1 cellular context compared by ENCODE assay signal in the genomic region with DNA sequence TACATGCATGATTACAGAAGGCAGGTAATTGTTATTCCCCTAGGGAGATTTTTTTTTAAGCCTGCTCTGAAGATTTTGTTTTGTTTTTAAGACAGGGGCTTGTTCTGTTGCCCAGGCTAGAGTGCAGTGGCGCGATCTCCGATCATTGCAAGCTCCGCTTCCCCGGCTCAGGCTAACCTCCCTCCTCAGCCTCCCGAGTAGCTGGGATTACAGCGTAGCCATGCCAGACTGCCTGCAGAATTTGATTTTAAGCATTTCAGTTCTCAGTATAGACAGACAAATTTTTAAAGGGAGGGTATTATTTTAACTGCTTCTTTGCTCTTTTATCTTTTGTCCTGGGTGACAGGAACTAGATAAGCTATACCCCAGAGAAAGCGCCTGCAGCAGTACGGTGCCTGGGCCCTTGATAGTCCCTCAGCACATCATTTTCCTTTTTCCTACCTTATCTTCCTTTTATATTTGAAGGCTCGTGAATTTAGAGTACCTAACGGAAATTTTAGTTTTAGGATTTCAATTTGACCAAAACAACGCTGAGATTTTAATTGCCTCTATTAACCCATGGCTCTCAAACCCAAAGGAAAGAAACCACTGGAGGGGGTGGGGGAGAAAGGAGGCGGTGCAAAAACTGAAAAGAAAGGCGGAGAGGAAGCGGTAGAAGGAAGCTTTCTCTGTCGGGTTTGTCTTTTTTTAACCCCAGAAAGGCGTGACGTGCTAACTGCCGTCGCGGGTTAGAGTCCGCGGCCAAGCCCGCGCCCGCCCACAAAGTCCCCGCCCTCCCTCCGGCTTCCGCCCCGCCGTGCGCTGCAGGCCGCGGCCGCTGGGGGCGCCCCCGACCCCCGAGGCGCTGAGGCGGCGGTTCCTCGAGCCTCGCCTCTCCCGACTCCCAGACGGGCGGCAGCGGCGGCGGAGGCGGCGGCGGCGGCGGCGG.
TF ChIP-seq lines count a peak whose summit lies in the region.

A gene (plus strand): TSS at position 886 of the 928 bp plus-strand sequence. CDS start 329 bp downstream, outside the sequence.

TF ChIP-seq in HepG2, 621 proteins besides CTCF, POLR2A, EP300 and RAD21 (continued from another document and continues in another):
- peak; percentile 44; the same call in 1 of the 2 replicates for TF ChIP-seq KDM2A (CRISPR knock-in tag; IDR thresholded peaks at IDR 0.05; ENCODE audit: borderline replicate concordance, low read depth)
- no peak for TF ChIP-seq KMT2B (CRISPR knock-in tag; IDR thresholded peaks at IDR 0.05)
- peak; percentile 52 for TF ChIP-seq XRCC5 (optimal IDR thresholded peaks at IDR 0.05; ENCODE audit: low read length)
- TF ChIP-seq, protein P1, sequence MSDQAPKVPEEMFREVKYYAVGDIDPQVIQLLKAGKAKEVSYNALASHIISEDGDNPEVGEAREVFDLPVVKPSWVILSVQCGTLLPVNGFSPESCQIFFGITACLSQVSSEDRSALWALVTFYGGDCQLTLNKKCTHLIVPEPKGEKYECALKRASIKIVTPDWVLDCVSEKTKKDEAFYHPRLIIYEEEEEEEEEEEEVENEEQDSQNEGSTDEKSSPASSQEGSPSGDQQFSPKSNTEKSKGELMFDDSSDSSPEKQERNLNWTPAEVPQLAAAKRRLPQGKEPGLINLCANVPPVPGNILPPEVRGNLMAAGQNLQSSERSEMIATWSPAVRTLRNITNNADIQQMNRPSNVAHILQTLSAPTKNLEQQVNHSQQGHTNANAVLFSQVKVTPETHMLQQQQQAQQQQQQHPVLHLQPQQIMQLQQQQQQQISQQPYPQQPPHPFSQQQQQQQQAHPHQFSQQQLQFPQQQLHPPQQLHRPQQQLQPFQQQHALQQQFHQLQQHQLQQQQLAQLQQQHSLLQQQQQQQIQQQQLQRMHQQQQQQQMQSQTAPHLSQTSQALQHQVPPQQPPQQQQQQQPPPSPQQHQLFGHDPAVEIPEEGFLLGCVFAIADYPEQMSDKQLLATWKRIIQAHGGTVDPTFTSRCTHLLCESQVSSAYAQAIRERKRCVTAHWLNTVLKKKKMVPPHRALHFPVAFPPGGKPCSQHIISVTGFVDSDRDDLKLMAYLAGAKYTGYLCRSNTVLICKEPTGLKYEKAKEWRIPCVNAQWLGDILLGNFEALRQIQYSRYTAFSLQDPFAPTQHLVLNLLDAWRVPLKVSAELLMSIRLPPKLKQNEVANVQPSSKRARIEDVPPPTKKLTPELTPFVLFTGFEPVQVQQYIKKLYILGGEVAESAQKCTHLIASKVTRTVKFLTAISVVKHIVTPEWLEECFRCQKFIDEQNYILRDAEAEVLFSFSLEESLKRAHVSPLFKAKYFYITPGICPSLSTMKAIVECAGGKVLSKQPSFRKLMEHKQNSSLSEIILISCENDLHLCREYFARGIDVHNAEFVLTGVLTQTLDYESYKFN (CRISPR knock-in tag; conservative IDR thresholded peaks at IDR 0.05) = peak; percentile 47; the same call in 1 of the 2 replicates
- no peak for TF ChIP-seq GTF3A (CRISPR knock-in tag; conservative IDR thresholded peaks at IDR 0.05)
- no peak for TF ChIP-seq CHD4 (IDR thresholded peaks at IDR 0.05; ENCODE audit: borderline replicate concordance, low read length)
- no peak for TF ChIP-seq U2AF1 (optimal IDR thresholded peaks at IDR 0.05; ENCODE audit: low read depth, low read length)
- TF ChIP-seq MAZ (IDR thresholded peaks at IDR 0.05; ENCODE audit: borderline replicate concordance, low read depth, low read length) = peak; percentile 36; the same call in 1 of the 2 replicates
- TF ChIP-seq MAZ (CRISPR knock-in tag; IDR thresholded peaks at IDR 0.05; ENCODE audit: low read depth) = peak; percentile 48; the same call in 1 of the 2 replicates
- TF ChIP-seq ZNF232 (CRISPR knock-in tag; IDR thresholded peaks at IDR 0.05; ENCODE audit: borderline replicate concordance) = no peak
- peak; percentile 63; the same call in 1 of the 2 replicates for TF ChIP-seq SP4 (CRISPR knock-in tag; IDR thresholded peaks at IDR 0.05)
- TF ChIP-seq HDAC6 (IDR thresholded peaks at IDR 0.05; ENCODE audit: low read depth, low read length) = no peak
- 0 out of 2 replicates have a peak, but pooled peaks have one; percentile 11 for TF ChIP-seq TAF1 (CRISPR knock-in tag; IDR thresholded peaks at IDR 0.05)
- TF ChIP-seq, protein P2, sequence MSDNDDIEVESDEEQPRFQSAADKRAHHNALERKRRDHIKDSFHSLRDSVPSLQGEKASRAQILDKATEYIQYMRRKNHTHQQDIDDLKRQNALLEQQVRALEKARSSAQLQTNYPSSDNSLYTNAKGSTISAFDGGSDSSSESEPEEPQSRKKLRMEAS (IDR thresholded peaks at IDR 0.05) = peak; percentile 76
- 0 out of 2 replicates have a peak, but pooled peaks have one; percentile 18 for TF ChIP-seq FOXO1 (CRISPR knock-in tag; IDR thresholded peaks at IDR 0.05)
- no peak for TF ChIP-seq MTA3 (CRISPR knock-in tag; IDR thresholded peaks at IDR 0.05)
- peak; percentile 76 for TF ChIP-seq ZMYM4 (CRISPR knock-in tag; IDR thresholded peaks at IDR 0.05)
- peak; percentile 51; the same call in 1 of the 2 replicates for TF ChIP-seq HOXA3 (CRISPR knock-in tag; IDR thresholded peaks at IDR 0.05)
- TF ChIP-seq, protein P3, sequence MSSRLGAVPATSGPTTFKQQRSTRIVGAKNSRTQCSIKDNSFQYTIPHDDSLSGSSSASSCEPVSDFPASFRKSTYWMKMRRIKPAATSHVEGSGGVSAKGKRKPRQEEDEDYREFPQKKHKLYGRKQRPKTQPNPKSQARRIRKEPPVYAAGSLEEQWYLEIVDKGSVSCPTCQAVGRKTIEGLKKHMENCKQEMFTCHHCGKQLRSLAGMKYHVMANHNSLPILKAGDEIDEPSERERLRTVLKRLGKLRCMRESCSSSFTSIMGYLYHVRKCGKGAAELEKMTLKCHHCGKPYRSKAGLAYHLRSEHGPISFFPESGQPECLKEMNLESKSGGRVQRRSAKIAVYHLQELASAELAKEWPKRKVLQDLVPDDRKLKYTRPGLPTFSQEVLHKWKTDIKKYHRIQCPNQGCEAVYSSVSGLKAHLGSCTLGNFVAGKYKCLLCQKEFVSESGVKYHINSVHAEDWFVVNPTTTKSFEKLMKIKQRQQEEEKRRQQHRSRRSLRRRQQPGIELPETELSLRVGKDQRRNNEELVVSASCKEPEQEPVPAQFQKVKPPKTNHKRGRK (CRISPR knock-in tag; IDR thresholded peaks at IDR 0.05) = no peak
- TF ChIP-seq, protein P4, sequence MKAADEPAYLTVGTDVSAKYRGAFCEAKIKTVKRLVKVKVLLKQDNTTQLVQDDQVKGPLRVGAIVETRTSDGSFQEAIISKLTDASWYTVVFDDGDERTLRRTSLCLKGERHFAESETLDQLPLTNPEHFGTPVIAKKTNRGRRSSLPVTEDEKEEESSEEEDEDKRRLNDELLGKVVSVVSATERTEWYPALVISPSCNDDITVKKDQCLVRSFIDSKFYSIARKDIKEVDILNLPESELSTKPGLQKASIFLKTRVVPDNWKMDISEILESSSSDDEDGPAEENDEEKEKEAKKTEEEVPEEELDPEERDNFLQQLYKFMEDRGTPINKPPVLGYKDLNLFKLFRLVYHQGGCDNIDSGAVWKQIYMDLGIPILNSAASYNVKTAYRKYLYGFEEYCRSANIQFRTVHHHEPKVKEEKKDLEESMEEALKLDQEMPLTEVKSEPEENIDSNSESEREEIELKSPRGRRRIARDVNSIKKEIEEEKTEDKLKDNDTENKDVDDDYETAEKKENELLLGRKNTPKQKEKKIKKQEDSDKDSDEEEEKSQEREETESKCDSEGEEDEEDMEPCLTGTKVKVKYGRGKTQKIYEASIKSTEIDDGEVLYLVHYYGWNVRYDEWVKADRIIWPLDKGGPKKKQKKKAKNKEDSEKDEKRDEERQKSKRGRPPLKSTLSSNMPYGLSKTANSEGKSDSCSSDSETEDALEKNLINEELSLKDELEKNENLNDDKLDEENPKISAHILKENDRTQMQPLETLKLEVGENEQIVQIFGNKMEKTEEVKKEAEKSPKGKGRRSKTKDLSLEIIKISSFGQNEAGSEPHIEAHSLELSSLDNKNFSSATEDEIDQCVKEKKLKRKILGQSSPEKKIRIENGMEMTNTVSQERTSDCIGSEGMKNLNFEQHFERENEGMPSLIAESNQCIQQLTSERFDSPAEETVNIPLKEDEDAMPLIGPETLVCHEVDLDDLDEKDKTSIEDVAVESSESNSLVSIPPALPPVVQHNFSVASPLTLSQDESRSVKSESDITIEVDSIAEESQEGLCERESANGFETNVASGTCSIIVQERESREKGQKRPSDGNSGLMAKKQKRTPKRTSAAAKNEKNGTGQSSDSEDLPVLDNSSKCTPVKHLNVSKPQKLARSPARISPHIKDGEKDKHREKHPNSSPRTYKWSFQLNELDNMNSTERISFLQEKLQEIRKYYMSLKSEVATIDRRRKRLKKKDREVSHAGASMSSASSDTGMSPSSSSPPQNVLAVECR (CRISPR knock-in tag; IDR thresholded peaks at IDR 0.05; ENCODE audit: borderline replicate concordance) = peak; percentile 17; the same call in 1 of the 2 replicates
- no peak for TF ChIP-seq ZSCAN30 (CRISPR knock-in tag; IDR thresholded peaks at IDR 0.05)
- TF ChIP-seq ELF3 (CRISPR knock-in tag; IDR thresholded peaks at IDR 0.05) = peak; percentile 30; the same call in 1 of the 2 replicates
- TF ChIP-seq, protein P5, sequence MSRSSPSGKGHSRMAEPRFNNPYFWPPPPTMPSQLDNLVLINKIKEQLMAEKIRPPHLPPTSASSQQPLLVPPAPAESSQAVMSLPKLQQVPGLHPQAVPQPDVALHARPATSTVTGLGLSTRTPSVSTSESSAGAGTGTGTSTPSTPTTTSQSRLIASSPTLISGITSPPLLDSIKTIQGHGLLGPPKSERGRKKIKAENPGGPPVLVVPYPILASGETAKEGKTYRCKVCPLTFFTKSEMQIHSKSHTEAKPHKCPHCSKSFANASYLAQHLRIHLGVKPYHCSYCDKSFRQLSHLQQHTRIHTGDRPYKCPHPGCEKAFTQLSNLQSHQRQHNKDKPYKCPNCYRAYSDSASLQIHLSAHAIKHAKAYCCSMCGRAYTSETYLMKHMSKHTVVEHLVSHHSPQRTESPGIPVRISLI (CRISPR knock-in tag; IDR thresholded peaks at IDR 0.05; ENCODE audit: borderline replicate concordance) = peak; percentile 47; the same call in 1 of the 2 replicates
- TF ChIP-seq HNRNPUL1 (IDR thresholded peaks at IDR 0.05; ENCODE audit: low read depth, low read length) = no peak
- TF ChIP-seq KMT2A (CRISPR knock-in tag; IDR thresholded peaks at IDR 0.05) = no peak
- TF ChIP-seq CREB1 (IDR thresholded peaks at IDR 0.05) = peak; percentile 34; the same call in 1 of the 2 replicates
- TF ChIP-seq CREB1 (CRISPR knock-in tag; IDR thresholded peaks at IDR 0.05) = no peak
- TF ChIP-seq, protein P6, sequence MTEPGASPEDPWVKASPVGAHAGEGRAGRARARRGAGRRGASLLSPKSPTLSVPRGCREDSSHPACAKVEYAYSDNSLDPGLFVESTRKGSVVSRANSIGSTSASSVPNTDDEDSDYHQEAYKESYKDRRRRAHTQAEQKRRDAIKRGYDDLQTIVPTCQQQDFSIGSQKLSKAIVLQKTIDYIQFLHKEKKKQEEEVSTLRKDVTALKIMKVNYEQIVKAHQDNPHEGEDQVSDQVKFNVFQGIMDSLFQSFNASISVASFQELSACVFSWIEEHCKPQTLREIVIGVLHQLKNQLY (CRISPR knock-in tag; IDR thresholded peaks at IDR 0.05) = no peak
- TF ChIP-seq XBP1 (CRISPR knock-in tag; IDR thresholded peaks at IDR 0.05) = no peak
- TF ChIP-seq PHF21A (CRISPR knock-in tag; IDR thresholded peaks at IDR 0.05) = 0 out of 2 replicates have a peak, but pooled peaks have one; percentile 32
- peak; percentile 66; the same call in 1 of the 2 replicates for TF ChIP-seq ZNF563 (CRISPR knock-in tag; IDR thresholded peaks at IDR 0.05)
- no peak for TF ChIP-seq TMF1 (CRISPR knock-in tag; IDR thresholded peaks at IDR 0.05; ENCODE audit: low read depth)
- peak; percentile 33; the same call in 1 of the 2 replicates for TF ChIP-seq SALL2 (CRISPR knock-in tag; IDR thresholded peaks at IDR 0.05)
- TF ChIP-seq HNF4A (CRISPR knock-in tag; IDR thresholded peaks at IDR 0.05) = peak; percentile 16; the same call in 1 of the 2 replicates
- TF ChIP-seq KLF15 (CRISPR knock-in tag; IDR thresholded peaks at IDR 0.05; ENCODE audit: borderline replicate concordance) = no peak
- TF ChIP-seq, protein P7, sequence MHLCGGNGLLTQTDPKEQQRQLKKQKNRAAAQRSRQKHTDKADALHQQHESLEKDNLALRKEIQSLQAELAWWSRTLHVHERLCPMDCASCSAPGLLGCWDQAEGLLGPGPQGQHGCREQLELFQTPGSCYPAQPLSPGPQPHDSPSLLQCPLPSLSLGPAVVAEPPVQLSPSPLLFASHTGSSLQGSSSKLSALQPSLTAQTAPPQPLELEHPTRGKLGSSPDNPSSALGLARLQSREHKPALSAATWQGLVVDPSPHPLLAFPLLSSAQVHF (CRISPR knock-in tag; IDR thresholded peaks at IDR 0.05) = no peak
- TF ChIP-seq, protein P8, sequence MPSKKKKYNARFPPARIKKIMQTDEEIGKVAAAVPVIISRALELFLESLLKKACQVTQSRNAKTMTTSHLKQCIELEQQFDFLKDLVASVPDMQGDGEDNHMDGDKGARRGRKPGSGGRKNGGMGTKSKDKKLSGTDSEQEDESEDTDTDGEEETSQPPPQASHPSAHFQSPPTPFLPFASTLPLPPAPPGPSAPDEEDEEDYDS (CRISPR knock-in tag; IDR thresholded peaks at IDR 0.05) = 0 out of 2 replicates have a peak, but pooled peaks have one; percentile 22
- no peak for TF ChIP-seq ZNF367 (CRISPR knock-in tag; IDR thresholded peaks at IDR 0.05; ENCODE audit: borderline replicate concordance)
- TF ChIP-seq TBX2 (CRISPR knock-in tag; IDR thresholded peaks at IDR 0.05; ENCODE audit: borderline replicate concordance) = 0 out of 2 replicates have a peak, but pooled peaks have one; percentile 20
- no peak for TF ChIP-seq NCOR1 (IDR thresholded peaks at IDR 0.05; ENCODE audit: borderline replicate concordance, low read length)
- peak; percentile 50 for TF ChIP-seq ZFX (CRISPR knock-in tag; IDR thresholded peaks at IDR 0.05; ENCODE audit: low read depth)
- no peak for TF ChIP-seq AKAP8 (CRISPR knock-in tag; IDR thresholded peaks at IDR 0.05)
- TF ChIP-seq ZNF549 (CRISPR knock-in tag; IDR thresholded peaks at IDR 0.05) = no peak
- TF ChIP-seq CBX1 (IDR thresholded peaks at IDR 0.05; ENCODE audit: low read depth) = no peak
- no peak for TF ChIP-seq ZNF460 (CRISPR knock-in tag; IDR thresholded peaks at IDR 0.05; ENCODE audit: borderline replicate concordance)
- TF ChIP-seq TBX3 (IDR thresholded peaks at IDR 0.05; ENCODE audit: borderline replicate concordance) = no peak
- TF ChIP-seq ZFY (CRISPR knock-in tag; IDR thresholded peaks at IDR 0.05) = peak; percentile 52
- TF ChIP-seq, protein P9, sequence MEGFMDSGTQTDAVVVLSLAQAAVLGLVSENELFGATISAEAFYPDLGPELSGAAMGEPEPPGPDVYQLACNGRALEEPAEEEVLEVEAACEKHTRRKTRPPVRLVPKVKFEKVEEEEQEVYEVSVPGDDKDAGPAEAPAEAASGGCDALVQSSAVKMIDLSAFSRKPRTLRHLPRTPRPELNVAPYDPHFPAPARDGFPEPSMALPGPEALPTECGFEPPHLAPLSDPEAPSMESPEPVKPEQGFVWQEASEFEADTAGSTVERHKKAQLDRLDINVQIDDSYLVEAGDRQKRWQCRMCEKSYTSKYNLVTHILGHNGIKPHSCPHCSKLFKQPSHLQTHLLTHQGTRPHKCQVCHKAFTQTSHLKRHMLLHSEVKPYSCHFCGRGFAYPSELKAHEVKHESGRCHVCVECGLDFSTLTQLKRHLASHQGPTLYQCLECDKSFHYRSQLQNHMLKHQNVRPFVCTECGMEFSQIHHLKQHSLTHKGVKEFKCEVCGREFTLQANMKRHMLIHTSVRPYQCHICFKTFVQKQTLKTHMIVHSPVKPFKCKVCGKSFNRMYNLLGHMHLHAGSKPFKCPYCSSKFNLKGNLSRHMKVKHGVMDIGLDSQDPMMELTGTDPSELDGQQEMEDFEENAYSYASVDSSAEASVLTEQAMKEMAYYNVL (CRISPR knock-in tag; IDR thresholded peaks at IDR 0.05; ENCODE audit: borderline replicate concordance) = no peak
